ENCODE assay signal across 32 cellular contexts in genomic region chr10:128115356-128115755, GRCh38.
"Had no signal": no experiment of that assay in that cellular context is flagged by ENCODE, and none has a peak within 500 bp of the region (broad histone marks: within the 10 kb centered on the region; RNA-seq: fewer than 3 reads in every experiment).

No MANE protein-coding gene starts in this region.

- H3K36me3 Mint-ChIP-seq: activated naive CD4-positive, alpha-beta T cell treated with anti-CD3 and anti-CD28 coated beads, Interleukin-2, amount 50 U/mL, for 24 hours; naive B cell; stimulated activated naive B cell treated with anti-CD40 and anti-IgM and Interleukin-4, amounts not matched to agents 10 μg/mL and 1 μg/mL and 100 μg/mL, for 72 hours had no signal

- FAIRE-seq: bronchial epithelial cell, endometrium, keratinocyte, pancreas had no signal

- H3K27ac Mint-ChIP-seq: activated CD8-positive, alpha-beta T cell treated with anti-CD3 and anti-CD28 coated beads for 36 hours; activated naive CD4-positive, alpha-beta T cell treated with anti-CD3 and anti-CD28 coated beads, Interleukin-2, amount 50 U/mL, for 24 hours; activated naive CD8-positive, alpha-beta T cell treated with anti-CD3 and anti-CD28 coated beads, Interleukin-2, amount 50 U/mL, for 24 hours; activated T-helper 17 cell treated with anti-CD3 and anti-CD28 coated beads, Interleukin-2, amount 50 U/mL, for 72 hours; mesothelial cell of epicardium; nephron progenitor cell; stimulated activated naive B cell treated with anti-CD40 and anti-IgM and Interleukin-4, amounts not matched to agents 10 μg/mL and 1 μg/mL and 100 μg/mL, for 72 hours; T-helper 17 cell had no signal

- H3K9me3 Mint-ChIP-seq: activated CD8-positive, alpha-beta T cell treated with anti-CD3 and anti-CD28 coated beads for 36 hours; activated naive CD4-positive, alpha-beta T cell treated with anti-CD3 and anti-CD28 coated beads, Interleukin-2, amount 50 U/mL, for 24 hours; activated naive CD8-positive, alpha-beta T cell treated with anti-CD3 and anti-CD28 coated beads, Interleukin-2, amount 50 U/mL, for 24 hours; activated T-cell treated with anti-CD3 and anti-CD28 coated beads, Interleukin-2, amount 50 U/mL, for 4 hours; activated T-helper 17 cell treated with anti-CD3 and anti-CD28 coated beads, Interleukin-2, amount 50 U/mL, for 72 hours; central memory CD8-positive, alpha-beta T cell; mesothelial cell of epicardium; naive B cell; nephron progenitor cell; stimulated activated naive B cell treated with anti-CD40 and anti-IgM and Interleukin-4, amounts not matched to agents 10 μg/mL and 1 μg/mL and 100 μg/mL, for 72 hours had no signal

- H3K9me3 ChIP-seq: gastroesophageal sphincter, neutrophil, pancreas, prostate gland, suprapubic skin, tibial nerve had no signal

- H3K4me3 ChIP-seq: gastroesophageal sphincter, hepatocyte, pancreas, prostate gland, smooth muscle cell, suprapubic skin, tibial nerve had no signal

- H3K4me1 Mint-ChIP-seq: activated naive CD4-positive, alpha-beta T cell treated with anti-CD3 and anti-CD28 coated beads, Interleukin-2, amount 50 U/mL, for 24 hours; activated naive CD8-positive, alpha-beta T cell treated with anti-CD3 and anti-CD28 coated beads, Interleukin-2, amount 50 U/mL, for 24 hours; activated T-helper 17 cell treated with anti-CD3 and anti-CD28 coated beads, Interleukin-2, amount 50 U/mL, for 72 hours; central memory CD8-positive, alpha-beta T cell; mesothelial cell of epicardium; naive B cell; nephron progenitor cell; stimulated activated naive B cell treated with anti-CD40 and anti-IgM and Interleukin-4, amounts not matched to agents 10 μg/mL and 1 μg/mL and 100 μg/mL, for 72 hours; T-helper 17 cell had no signal

- H3K36me3 ChIP-seq: gastroesophageal sphincter, pancreas, prostate gland, suprapubic skin, tibial nerve had no signal

- DNase-seq: activated CD4-positive, alpha-beta T cell treated with anti-CD3 and anti-CD28 coated beads, Interleukin-2, amount 50 U/mL, for 1 hour; activated CD4-positive, CD25-positive, alpha-beta regulatory T cell treated with anti-CD3 and anti-CD28 coated beads, Interleukin-2, amount 50 U/mL, for 72 hours; activated CD8-positive, alpha-beta T cell treated with anti-CD3 and anti-CD28 coated beads for 36 hours; activated naive CD8-positive, alpha-beta T cell treated with anti-CD3 and anti-CD28 coated beads, Interleukin-2, amount 50 U/mL, for 24 hours; activated T-cell treated with anti-CD3 and anti-CD28 coated beads, Interleukin-2, amount 50 U/mL, for 4 hours; amygdala; dermis blood vessel endothelial cell; effector CD4-positive, alpha-beta T cell; left cardiac atrium; left ventricle myocardium superior; naive B cell; nephron progenitor cell; pancreas; stimulated activated CD4-positive, alpha-beta T cell treated with anti-CD3 and anti-CD28 coated beads, Interleukin-15, amount 100 ng/mL, for 24 hours; stimulated activated CD4-positive, alpha-beta T cell treated with anti-CD3 and anti-CD28 coated beads, Interleukin-2, amount 100 ng/mL, for 24 hours; stimulated activated naive B cell treated with anti-CD40 and anti-IgM and Interleukin-4, amounts not matched to agents 10 μg/mL and 1 μg/mL and 100 μg/mL, for 72 hours; T-helper 17 cell; T1000 had no signal

- ATAC-seq: activated CD8-positive, alpha-beta T cell treated with anti-CD3 and anti-CD28 coated beads for 36 hours; activated naive CD8-positive, alpha-beta T cell treated with anti-CD3 and anti-CD28 coated beads, Interleukin-2, amount 50 U/mL, for 24 hours; activated T-cell treated with anti-CD3 and anti-CD28 coated beads, Interleukin-2, amount 50 U/mL, for 4 hours; activated T-helper 17 cell treated with anti-CD3 and anti-CD28 coated beads, Interleukin-2, amount 50 U/mL, for 72 hours; gastroesophageal sphincter; left cardiac atrium; left ventricle myocardium superior; pancreas; stimulated activated naive B cell treated with anti-CD40 and anti-IgM and Interleukin-4, amounts not matched to agents 10 μg/mL and 1 μg/mL and 100 μg/mL, for 72 hours; T-helper 17 cell had no signal

- H3K4me2 ChIP-seq: hepatocyte, smooth muscle cell had no signal

- H2AFZ ChIP-seq: hepatocyte had no signal

- H3K4me3 Mint-ChIP-seq: activated CD8-positive, alpha-beta T cell treated with anti-CD3 and anti-CD28 coated beads for 36 hours; activated naive CD4-positive, alpha-beta T cell treated with anti-CD3 and anti-CD28 coated beads, Interleukin-2, amount 50 U/mL, for 24 hours; activated naive CD8-positive, alpha-beta T cell treated with anti-CD3 and anti-CD28 coated beads, Interleukin-2, amount 50 U/mL, for 24 hours; activated T-cell treated with anti-CD3 and anti-CD28 coated beads, Interleukin-2, amount 50 U/mL, for 4 hours; activated T-helper 17 cell treated with anti-CD3 and anti-CD28 coated beads, Interleukin-2, amount 50 U/mL, for 72 hours; central memory CD8-positive, alpha-beta T cell; mesothelial cell of epicardium; naive B cell; nephron progenitor cell; stimulated activated naive B cell treated with anti-CD40 and anti-IgM and Interleukin-4, amounts not matched to agents 10 μg/mL and 1 μg/mL and 100 μg/mL, for 72 hours; T-helper 17 cell had no signal

- H3K27me3 ChIP-seq: hepatocyte, neutrophil, pancreas, suprapubic skin, tibial nerve had no signal

- H3K4me1 ChIP-seq: gastroesophageal sphincter, pancreas, prostate gland, suprapubic skin, tibial nerve had no signal

- H3K27me3 Mint-ChIP-seq: activated CD8-positive, alpha-beta T cell treated with anti-CD3 and anti-CD28 coated beads for 36 hours; activated naive CD4-positive, alpha-beta T cell treated with anti-CD3 and anti-CD28 coated beads, Interleukin-2, amount 50 U/mL, for 24 hours; activated naive CD8-positive, alpha-beta T cell treated with anti-CD3 and anti-CD28 coated beads, Interleukin-2, amount 50 U/mL, for 24 hours; activated T-helper 17 cell treated with anti-CD3 and anti-CD28 coated beads, Interleukin-2, amount 50 U/mL, for 72 hours; central memory CD8-positive, alpha-beta T cell; naive B cell; stimulated activated naive B cell treated with anti-CD40 and anti-IgM and Interleukin-4, amounts not matched to agents 10 μg/mL and 1 μg/mL and 100 μg/mL, for 72 hours; T-helper 17 cell had no signal

- H3K27ac ChIP-seq: gastroesophageal sphincter, hepatocyte, neutrophil, pancreas, prostate gland, suprapubic skin, tibial nerve had no signal
